23 cellular contexts compared by ENCODE assay signal in the genomic region with DNA sequence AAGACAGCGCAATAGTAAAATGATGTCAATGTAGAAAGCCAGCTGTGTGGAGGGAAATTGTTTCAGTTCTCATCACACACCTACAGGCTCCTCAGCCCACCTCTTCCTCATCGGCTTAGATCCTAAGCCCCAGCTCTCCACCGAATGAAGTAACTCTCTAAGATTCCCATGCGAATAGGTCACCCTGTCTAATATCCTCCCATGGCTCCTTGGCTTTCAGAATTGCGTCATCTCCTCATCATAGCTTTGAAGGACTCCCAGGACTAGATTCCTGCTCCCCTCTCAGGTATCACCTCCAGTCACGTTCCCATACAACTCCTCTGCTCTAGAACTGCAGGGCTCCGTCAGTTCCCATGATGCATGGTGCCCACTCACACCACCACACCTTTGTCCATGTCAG. TPM values are rescaled to one million over a fixed set of nuclear protein-coding genes. Genes with fewer than 3 reads are reported as not detected.
DNase-seq lines count a peak whose midpoint lies in the region; ATAC-seq, FAIRE-seq and TF ChIP-seq lines count a peak whose summit lies in the region.
"Had no signal": no experiment of that assay in that cellular context is flagged by ENCODE, and none has a peak within 500 bp of the region (broad histone marks: within the 10 kb centered on the region; RNA-seq: fewer than 3 reads in every experiment).

No MANE protein-coding gene starts in this region.

- no peaks in the 10 kb centered on the region; the same call in 1 of the 2 replicates for H3K4me1 ChIP-seq in GM12878 (ENCODE audit: control insufficient read depth, insufficient read depth, low read length)
- H3K4me1 ChIP-seq: adrenal gland, gastroesophageal sphincter had no signal

- DNase-seq in CD1c-positive myeloid dendritic cell (ENCODE audit: extremely low spot score), result peak; percentile 76
- DNase-seq in GM12878 (ENCODE audit: low read depth, low spot score), result no peak
- peak; percentile 16 for DNase-seq in left kidney (ENCODE audit: low read depth, low spot score)
- DNase-seq in NCI-H1048 (lab: John Stamatoyannopoulos, UW), result no peak
- no peak for DNase-seq in DMS53 (lab: John Stamatoyannopoulos, UW)
- DNase-seq: activated B cell treated with CpG ODN at 0.5 μM for 24 hours; adrenal gland; Karpas-422; NCI-H1417 treated with DMSO at 0.1 percent for 48 hours; NCI-H446 treated with DMSO at 0.1 percent for 48 hours; SHP77 treated with DMSO at 0.1 percent for 48 hours; stimulated activated CD4-positive, alpha-beta T cell treated with anti-CD3 and anti-CD28 coated beads, Interleukin-4, amount 100 ng/mL, for 24 hours had no signal

- POLR2A ChIA-PET in GM12878 (lab: Charles Lee), result no interaction called here

- CTCF ChIA-PET in GM12878 (lab: Yijun Ruan, JAX), result no interaction called here

- no peak overlapping the region for H3K27ac ChIP-seq in GM12878 (ENCODE audit: control insufficient read depth, insufficient read depth)
- H3K27ac ChIP-seq: adrenal gland, gastroesophageal sphincter, GM23248, parathyroid adenoma had no signal

- H4K20me1 ChIP-seq in GM12878 (ENCODE audit: control insufficient read depth, insufficient read depth), result no peaks in the 10 kb centered on the region

- SMC1A ChIA-PET in GM12878 (lab: Charles Lee; ENCODE audit: uncharacterized antibody, unreplicated experiment), result interaction anchor here (0.7 to 1.0 kb wide), 2 partner anchors 9 to 44 kb away, joined by 3 read pairs; no protein-coding TSS in a partner anchor

- no peak for TF ChIP-seq POLR2A in GM12878 (IDR thresholded peaks at IDR 0.05; ENCODE audit: low read depth, low read length)

- no peak overlapping the region for H3K4me2 ChIP-seq in GM12878 (ENCODE audit: control insufficient read depth, insufficient read depth)

- no peaks in the 10 kb centered on the region for H3K9me3 ChIP-seq in GM12878 (replicated peaks; ENCODE audit: control insufficient read depth, insufficient read depth, low read length)
- H3K9me3 ChIP-seq: adrenal gland, gastroesophageal sphincter had no signal

- in situ Hi-C loops in GM12878 (cut with MboI), result no loop called here

- intact Hi-C loops in GM12878 (cut with micrococcal nuclease; ENCODE audit: unreplicated experiment), result no loop called here

- H3K36me3 ChIP-seq in GM12878 (ENCODE audit: control insufficient read depth in 2 of 2, insufficient read depth in 2 of 2, low read length in 1 of 2), result no peaks in the 10 kb centered on the region
- H3K36me3 ChIP-seq: adrenal gland, gastroesophageal sphincter had no signal

- TF ChIP-seq RAD21 in Ishikawa (IDR thresholded peaks at IDR 0.05; ENCODE audit: low read depth) (no peak), GM12878 (IDR thresholded peaks at IDR 0.05; ENCODE audit: insufficient read depth, low read depth, low read length) (no peak)

- no peak overlapping the region for H2AFZ ChIP-seq in GM12878 (ENCODE audit: control insufficient read depth, low read depth, low read length)

- TF ChIP-seq EP300 in Ishikawa (IDR thresholded peaks at IDR 0.05; ENCODE audit: borderline replicate concordance) (no peak), GM12878 (IDR thresholded peaks at IDR 0.05; ENCODE audit: borderline replicate concordance in 1 of 2, control insufficient read depth in 1 of 2, low read depth in 2 of 2, low read length in 2 of 2) (no peak)

- ATAC-seq in GM12878 (peak; percentile 60), GM21737 (IDR thresholded peaks at IDR 0.05; ENCODE audit: unreplicated experiment) (no peak), HG03565 (IDR thresholded peaks at IDR 0.05; ENCODE audit: unreplicated experiment) (no peak)

- no peaks in the 10 kb centered on the region for H3K79me2 ChIP-seq in GM12878 (ENCODE audit: control insufficient read depth, insufficient read depth, low read length)
- H3K79me2 ChIP-seq: parathyroid adenoma had no signal

- H3K9ac ChIP-seq in GM12878 (ENCODE audit: control insufficient read depth, insufficient read depth, low read length), result no peak overlapping the region
- H3K9ac ChIP-seq: GM23248, parathyroid adenoma had no signal

- WGBS in GM12878 (ENCODE audit: insufficient coverage, insufficient replicate concordance, low lambda C conversion rate, missing lambda C conversion rate), result 34% methylated on average over 7 of the region's 7 CpGs

- H3K4me3 ChIP-seq in GM12878, result no peak overlapping the region
- H3K4me3 ChIP-seq: adrenal gland, gastroesophageal sphincter had no signal

- no TSS peak for BruUV-seq in GM12878 (replicated peaks; lab: Mats Ljungman, UMichigan)

- peaks cover 0 to 4% of the 10 kb centered on the region in 2 experiments; a peak in 1 of 4 replicates for H3K27me3 ChIP-seq in GM12878 (replicated peaks in 1 of 2; ENCODE audit: control insufficient read depth in 2 of 2, insufficient read depth in 2 of 2, low read length in 1 of 2)
- H3K27me3 ChIP-seq: adrenal gland, gastroesophageal sphincter had no signal

- no peak for FAIRE-seq in GM12878 (lab: Jason Lieb, UNC)
- FAIRE-seq: GM12891 had no signal

- RAD21 ChIA-PET in GM12878 (lab: Charles Lee; ENCODE audit: unreplicated experiment), result no interaction called here

- TF ChIP-seq CTCF in GM12878 (IDR thresholded peaks at IDR 0.05 in 2 of 3, conservative IDR thresholded peaks at IDR 0.05 in 1 of 3; ENCODE audit: control insufficient read depth in 2 of 3, extremely low read depth in 1 of 3, insufficient read depth in 1 of 3, low read depth in 3 of 3, low read length in 3 of 3), result no peak

TF ChIP-seq in Ishikawa, 13 proteins besides CTCF, POLR2A, EP300 and RAD21:
- TF ChIP-seq CEBPB (IDR thresholded peaks at IDR 0.05), result peak; percentile 80
- TF ChIP-seq, protein P1, sequence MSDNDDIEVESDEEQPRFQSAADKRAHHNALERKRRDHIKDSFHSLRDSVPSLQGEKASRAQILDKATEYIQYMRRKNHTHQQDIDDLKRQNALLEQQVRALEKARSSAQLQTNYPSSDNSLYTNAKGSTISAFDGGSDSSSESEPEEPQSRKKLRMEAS (IDR thresholded peaks at IDR 0.05), result no peak
TF ChIP-seq in Ishikawa: peak in this region for 1.

TF ChIP-seq in GM12878, 131 proteins besides CTCF, POLR2A, EP300 and RAD21:
- no peak for TF ChIP-seq RUNX3 (IDR thresholded peaks at IDR 0.05; ENCODE audit: low read length)
- no peak for TF ChIP-seq MTA3 (IDR thresholded peaks at IDR 0.05; ENCODE audit: borderline replicate concordance, low read length)
- no peak for TF ChIP-seq TAF1 (IDR thresholded peaks at IDR 0.05; ENCODE audit: borderline replicate concordance, low read depth, low read length)
- TF ChIP-seq SREBF2 (IDR thresholded peaks at IDR 0.05; ENCODE audit: low read length), result no peak

RNA-seq across cellular contexts. Expression of a gene that starts 16.2 kb away (rescaled TPM):
- not detected in 2 replicates for total RNA-seq in GM12878 (2013; cell fraction: nucleolus; rRNA removed)
- total RNA-seq in GM12878 (2014; rRNA removed) (not detected in 2 replicates), GM12878 (2014; rRNA removed; fragmentation: Illumina TruSeq; extraction: Trizol) (not detected in 2 replicates), GM12878 (2021) (not detected in 2 replicates)
- not detected for polyA plus RNA-seq in GM12878 (2011; ENCODE audit: low read depth)
- polyA plus RNA-seq in GM12878 (2011; rRNA removed) (not detected in 2 replicates), GM12878 (2014; fragmentation: Illumina TruSeq; extraction: Trizol) (not detected in 2 replicates), GM12878 (2014; fragmentation: Nextera tagmentation; extraction: Ambion mirVana) (not detected), GM12878 (2014; rRNA removed) (not detected in 2 replicates), GM12878 (2016; fragmentation: Nextera tagmentation; extraction: Ambion mirVana) (not detected)
- polyA plus RNA-seq in GM12878 (2011; cell fraction: cytosol; rRNA removed), result not detected in 2 replicates
- not detected in 2 replicates for polyA plus RNA-seq in GM12878 (2011; cell fraction: nucleus; rRNA removed)
- polyA plus RNA-seq in GM12878 (2012), result not detected in 2 replicates
- not detected in 2 replicates for polyA minus RNA-seq in GM12878 (2011; rRNA and poly(A)+ RNA removed)
- not detected in 2 replicates for polyA minus RNA-seq in GM12878 (2011; cell fraction: cytosol; rRNA and poly(A)+ RNA removed)
- polyA minus RNA-seq in GM12878 (2011; cell fraction: nucleus; rRNA and poly(A)+ RNA removed), result not detected in 2 replicates
- total RNA-seq: activated B cell treated with CpG ODN at 0.5 μM for 24 hours; activated CD8-positive, alpha-beta memory T cell treated with anti-CD3 and anti-CD28 coated beads for 36 hours; activated T-helper 2 cell treated with anti-CD3 and anti-CD28 coated beads, Interferon-gamma antibody, Interleukin-2, Interleukin-4, amounts not matched to agents 10 μg/mL and 5 μg/mL and 100 μg/mL, durations not matched to agents 14 hours and 24 hours and 36 hours; chondrocyte; GM23248 had no signal
- polyA plus RNA-seq: adrenal gland, GM23248, liver had no signal

Comparison
In these comparisons a context has a peak if more than half of its experiments do, and no peak if none do; other contexts are left out.
1. DNase-seq: peak in CD1c-positive myeloid dendritic cell (single experiment) and left kidney (single experiment); none in GM12878 (single experiment), NCI-H1048 (single experiment) and DMS53 (single experiment).